34 cellular contexts compared by ENCODE assay signal in genomic region chrX:97320305-97320704, GRCh38.
"Had no signal": no experiment of that assay in that cellular context is flagged by ENCODE, and none has a peak within 500 bp of the region (broad histone marks: within the 10 kb centered on the region; RNA-seq: fewer than 3 reads in every experiment).

No MANE protein-coding gene starts in this region.

- H3K4me3 ChIP-seq: MG63 had no signal

- H3K9me3 ChIP-seq: MG63 had no signal

- H3K36me3 ChIP-seq: MG63 had no signal

- H3K9ac ChIP-seq: KMS-11 had no signal

- DNase-seq: Karpas-422, Kasumi-1, MG63, MM.1S, MV-4-11, NCI-H1048, NCI-H1092, NCI-H1092 treated with DMSO at 0.1 percent for 48 hours, NCI-H1105, NCI-H1105 treated with DMSO at 0.1 percent for 48 hours, NCI-H1417, NCI-H1417 treated with DMSO at 0.1 percent for 48 hours, NCI-H1436, NCI-H1436 treated with DMSO at 0.1 percent for 48 hours, NCI-H146, NCI-H1694, NCI-H1694 treated with DMSO at 0.1 percent for 48 hours, NCI-H187, NCI-H187 treated with DMSO at 0.1 percent for 48 hours, NCI-H1930, NCI-H2029, NCI-H2029 treated with DMSO at 0.1 percent for 48 hours, NCI-H2081, NCI-H2081 treated with DMSO at 0.1 percent for 48 hours, NCI-H2107, NCI-H2171, NCI-H2171 treated with DMSO at 0.1 percent for 48 hours, NCI-H2227 treated with DMSO at 0.1 percent for 48 hours, NCI-H226, NCI-H345, NCI-H446, NCI-H446 treated with DMSO at 0.1 percent for 48 hours, NCI-H510A had no signal

- H3K27me3 ChIP-seq: MG63 had no signal

- H3K27ac ChIP-seq: KMS-11 had no signal

- H3K4me2 ChIP-seq: KMS-11 had no signal
